ENCODE assay signal across 27 cellular contexts in the genomic region with DNA sequence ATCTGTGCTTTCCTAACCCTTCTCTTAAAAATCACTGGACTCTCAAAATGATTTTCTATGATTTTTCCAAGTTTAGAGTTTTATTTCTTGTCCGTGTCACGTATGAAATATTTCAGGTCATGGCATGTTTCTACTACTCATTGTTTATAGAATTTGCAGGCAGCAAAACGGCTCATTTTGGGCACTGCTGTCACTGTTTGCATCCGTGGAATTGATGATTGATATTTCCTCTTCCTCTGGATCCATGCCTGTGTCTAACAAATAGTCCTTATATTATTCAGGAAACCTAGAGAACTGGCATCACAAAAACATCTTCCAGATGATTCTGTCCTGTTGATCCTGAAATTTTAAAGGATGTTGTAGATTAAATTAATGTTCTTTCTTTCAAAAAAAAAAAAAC.
"Had no signal": no experiment of that assay in that cellular context is flagged by ENCODE, and none has a peak within 500 bp of the region (broad histone marks: within the 10 kb centered on the region; RNA-seq: fewer than 3 reads in every experiment).

No MANE protein-coding gene starts in this region.

- DNase-seq: activated CD4-positive, alpha-beta T cell treated with anti-CD3 and anti-CD28 coated beads for 36 hours; activated CD4-positive, alpha-beta T cell treated with anti-CD3 and anti-CD28 coated beads, Interleukin-2, amount 10 ng/mL, durations not matched to agents 7 days and 5 days; activated CD4-positive, alpha-beta T cell treated with anti-CD3 and anti-CD28 coated beads, Interleukin-2, amount 50 U/mL, for 48 hours; activated CD8-positive, alpha-beta memory T cell treated with anti-CD3 and anti-CD28 coated beads, Interleukin-2, amount 50 U/mL, for 4 hours; activated effector memory CD4-positive, alpha-beta T cell treated with Interleukin-2 at 50 U/mL for 16 hours; activated naive CD4-positive, alpha-beta T cell treated with anti-CD3 and anti-CD28 coated beads, Interleukin-2, amount 50 U/mL, for 16 hours; activated naive CD8-positive, alpha-beta T cell treated with anti-CD3 and anti-CD28 coated beads for 36 hours; activated T-cell treated with anti-CD3 and anti-CD28 coated beads for 4 hours; activated T-cell treated with anti-CD3 and anti-CD28 coated beads, Interleukin-2, amount 50 U/mL, for 4 hours; amniotic stem cell; aorta; brain microvascular endothelial cell; NCI-H1105; NCI-H1417 treated with DMSO at 0.1 percent for 48 hours; NCI-H187 treated with DMSO at 0.1 percent for 48 hours; NCI-H2081; NCI-H2171 treated with DMSO at 0.1 percent for 48 hours; NCI-H226; NCI-H524 treated with DMSO at 0.1 percent for 48 hours; SHP77; SJCRH30 had no signal

- H3K27ac ChIP-seq: brain microvascular endothelial cell, cardiac muscle cell, SJCRH30, SK-N-MC had no signal

- H3K4me3 ChIP-seq: cardiac muscle cell, K562, SJCRH30, SK-N-MC had no signal

- ATAC-seq: activated CD4-positive, alpha-beta T cell treated with anti-CD3 and anti-CD28 coated beads for 36 hours; activated CD4-positive, CD25-positive, alpha-beta regulatory T cell treated with anti-CD3 and anti-CD28 coated beads, Interleukin-2, amount 50 U/mL, for 24 hours; activated T-cell treated with anti-CD3 and anti-CD28 coated beads, Interleukin-2, amount 50 U/mL, for 4 hours; K562; Panc1; WTC11 had no signal
